Comparison of ENCODE assay signal across 1 cellular context in the genomic region with DNA sequence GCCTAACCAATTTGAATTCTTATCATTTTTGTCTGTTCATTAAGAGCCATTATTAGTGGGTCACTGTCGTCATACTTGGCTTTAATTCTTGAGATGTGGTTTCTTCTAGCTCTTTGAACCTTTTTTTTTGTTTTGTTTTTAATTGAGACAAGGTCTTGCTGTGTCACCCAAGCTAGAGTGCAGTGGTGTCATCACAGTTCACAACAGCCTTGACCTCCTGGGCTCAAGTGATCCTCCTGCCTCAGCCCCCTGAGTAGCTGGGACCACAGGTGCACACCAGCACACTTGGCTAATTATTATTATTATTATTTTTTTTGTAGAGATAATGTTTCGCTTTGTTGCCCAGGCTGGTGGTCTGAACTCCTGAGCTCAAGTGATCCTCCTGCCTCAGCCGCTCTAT.
TF ChIP-seq lines count a peak whose summit lies in the region.

No MANE protein-coding gene starts in this region.

TF ChIP-seq in endothelial cell of umbilical vein, 7 proteins besides CTCF, POLR2A, EP300 and RAD21 (continued from another document):
- no peak for TF ChIP-seq JUN (IDR thresholded peaks at IDR 0.05; ENCODE audit: borderline replicate concordance, insufficient read depth, insufficient read length, low read depth)
TF ChIP-seq in endothelial cell of umbilical vein: peak in this region for 0.
